In the genomic region with DNA sequence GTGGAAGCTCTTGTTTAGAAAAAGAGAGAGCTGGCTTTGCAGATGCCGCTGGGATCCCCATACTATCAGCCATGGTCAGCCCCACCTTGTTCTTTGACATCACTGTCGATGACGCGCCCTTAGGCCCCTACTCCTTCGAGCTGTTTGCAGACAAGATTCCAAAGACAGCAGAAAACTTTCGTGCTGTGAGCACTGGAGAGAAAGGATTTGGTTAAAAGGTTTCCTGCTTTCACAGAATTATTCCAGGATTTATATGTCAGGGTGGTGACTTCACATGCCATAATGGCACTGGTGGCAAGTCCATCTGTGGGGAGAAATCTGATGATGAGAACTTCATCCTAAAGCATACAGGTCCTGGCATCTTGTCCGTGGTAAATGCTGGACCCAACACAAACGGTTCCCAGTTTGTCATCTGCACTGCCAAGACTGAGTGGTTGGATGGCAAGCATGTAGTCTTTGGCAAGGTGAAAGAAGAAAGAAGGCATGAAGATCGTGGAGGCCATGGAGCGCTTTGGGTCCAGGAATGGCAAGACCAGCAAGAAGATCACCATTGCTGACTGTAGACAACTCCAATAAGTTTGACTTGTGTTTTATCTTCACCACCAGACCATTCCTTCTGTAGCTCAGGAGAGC, we compare ENCODE assay signal across 23 cellular contexts. TPM values are rescaled to one million over a fixed set of nuclear protein-coding genes. Genes with fewer than 3 reads are reported as not detected.
DNase-seq lines count a peak whose midpoint lies in the region; ATAC-seq and TF ChIP-seq lines count a peak whose summit lies in the region.
"Had no signal": no experiment of that assay in that cellular context is flagged by ENCODE, and none has a peak within 500 bp of the region (broad histone marks: within the 10 kb centered on the region; RNA-seq: fewer than 3 reads in every experiment).

No MANE protein-coding gene starts in this region.

- POLR2A ChIA-PET in CD4-positive, alpha-beta T cell (lab: Charles Lee), result interaction anchor here (0.6 kb wide), 1 partner anchor 1256 kb away, joined by 3 read pairs; no protein-coding TSS in a partner anchor

- intact Hi-C loops in CD4-positive, alpha-beta T cell (cut with DNase I, micrococcal nuclease), result loop anchor here (2.0 to 10.0 kb wide), 6 partner anchors 138 to 525 kb away; partner anchors contain the start of genes CTNNBL1 (in 1 of the 2), MANBAL (in 1 of the 2), MROH8 (in 1 of the 2) and RBL1 (in 1 of the 2)
- intact Hi-C loops in spleen (cut with DNase I; ENCODE audit: low total_unique reads), result loop anchor here (5.0 kb wide), 3 partner anchors 148 to 333 kb away; no protein-coding TSS in a partner anchor

- H3K4me3 Mint-ChIP-seq in CD4-positive, alpha-beta T cell, result peak overlapping the region; percentile 49
- H3K4me3 Mint-ChIP-seq in activated CD8-positive, alpha-beta memory T cell treated with anti-CD3 and anti-CD28 coated beads, Interleukin-2, amount 10 ng/mL, durations not matched to agents 7 days and 5 days, result no peak overlapping the region

- no peak overlapping the region for H3K27ac ChIP-seq in CD4-positive, alpha-beta T cell (ENCODE audit: low read depth, low read length)
- H3K27ac ChIP-seq in spleen (no peak overlapping the region), WERI-Rb-1 (no peak overlapping the region)
- H3K27ac ChIP-seq: BLaER1, HL-60 had no signal

- ATAC-seq in CD4-positive, alpha-beta T cell (ENCODE audit: poor library complexity), result no peak
- ATAC-seq in activated CD8-positive, alpha-beta memory T cell treated with anti-CD3 and anti-CD28 coated beads, Interleukin-2, amount 10 ng/mL, durations not matched to agents 7 days and 5 days, result no peak

- TF ChIP-seq CTCF in CD4-positive, alpha-beta T cell (IDR thresholded peaks at IDR 0.05), result no peak
- TF ChIP-seq CTCF in spleen (IDR thresholded peaks at IDR 0.05 in 8 of 11, conservative IDR thresholded peaks at IDR 0.05 in 3 of 11) (no peak), WERI-Rb-1 (IDR thresholded peaks at IDR 0.05; ENCODE audit: low read depth, low read length) (no peak)

- H3K4me1 Mint-ChIP-seq in CD4-positive, alpha-beta T cell (ENCODE audit: low read depth), result peaks cover 32% of the 10 kb centered on the region
- H3K4me1 Mint-ChIP-seq in activated CD8-positive, alpha-beta memory T cell treated with anti-CD3 and anti-CD28 coated beads, Interleukin-2, amount 10 ng/mL, durations not matched to agents 7 days and 5 days, result peaks cover 36% of the 10 kb centered on the region

- CTCF ChIA-PET in CD4-positive, alpha-beta T cell (lab: Charles Lee), result interaction anchor here (0.6 to 1.2 kb wide), 3 partner anchors 19 to 241 kb away, joined by 3 to 4 read pairs (median 3); no protein-coding TSS in a partner anchor
- CTCF ChIA-PET in activated CD8-positive, alpha-beta memory T cell treated with anti-CD3 and anti-CD28 coated beads, Interleukin-2, amount 10 ng/mL, durations not matched to agents 7 days and 5 days (lab: Charles Lee), result interaction anchor here (0.9 to 1.6 kb wide), 3 partner anchors 138 to 334 kb away, joined by 3 to 5 read pairs (median 4); no protein-coding TSS in a partner anchor

- no peak for TF ChIP-seq POLR2A in spleen (IDR thresholded peaks at IDR 0.05)

- H3K9me3 Mint-ChIP-seq in CD4-positive, alpha-beta T cell, result no peaks in the 10 kb centered on the region
- no peaks in the 10 kb centered on the region for H3K9me3 Mint-ChIP-seq in activated CD8-positive, alpha-beta memory T cell treated with anti-CD3 and anti-CD28 coated beads, Interleukin-2, amount 10 ng/mL, durations not matched to agents 7 days and 5 days (ENCODE audit: low read depth)

- DNase-seq in CD4-positive, alpha-beta T cell, result no peak
- DNase-seq in activated CD8-positive, alpha-beta memory T cell treated with anti-CD3 and anti-CD28 coated beads, Interleukin-2, amount 10 ng/mL, durations not matched to agents 7 days and 5 days, result peak; percentile 27
- DNase-seq in islet precursor cell (peak; percentile 34), spleen (peak; percentile 44), NCI-H2107 (lab: John Stamatoyannopoulos, UW) (no peak), WERI-Rb-1 (no peak), NCI-H1105 treated with DMSO at 0.1 percent for 48 hours (lab: John Stamatoyannopoulos, UW) (no peak)
- DNase-seq: CD4-positive, CD25-positive, alpha-beta regulatory T cell; COR-L47; DMS53; GOT3; HCEC 1CT; NCI-H1092; NCI-H1436 treated with DMSO at 0.1 percent for 48 hours; NCI-H187 treated with DMSO at 0.1 percent for 48 hours; NCI-H446; NCI-H524 treated with DMSO at 0.1 percent for 48 hours; NCI-H774; SK-N-SH had no signal

- H3K27me3 ChIP-seq in CD4-positive, alpha-beta T cell (ENCODE audit: control insufficient read depth, insufficient read depth, low read length), result no peaks in the 10 kb centered on the region
- H3K27me3 ChIP-seq in spleen (replicated peaks in 1 of 7) (no peaks in the 10 kb centered on the region), WERI-Rb-1 (ENCODE audit: insufficient read depth, low read depth, severe bottlenecking) (no peaks in the 10 kb centered on the region)

- no peaks in the 10 kb centered on the region for H3K36me3 ChIP-seq in spleen
- peaks cover 9% of the 10 kb centered on the region for H3K36me3 ChIP-seq in WERI-Rb-1
- H3K36me3 ChIP-seq: BLaER1 had no signal

- no peaks in the 10 kb centered on the region for H3K27me3 Mint-ChIP-seq in CD4-positive, alpha-beta T cell
- H3K27me3 Mint-ChIP-seq in activated CD8-positive, alpha-beta memory T cell treated with anti-CD3 and anti-CD28 coated beads, Interleukin-2, amount 10 ng/mL, durations not matched to agents 7 days and 5 days, result no peaks in the 10 kb centered on the region

- WGBS in spleen, 5 donors, result 87 to 94% (median 90%) methylated on average over 10 of the region's 10 CpGs

- no peaks in the 10 kb centered on the region for H3K9me3 ChIP-seq in CD4-positive, alpha-beta T cell (ENCODE audit: control insufficient read depth, low read length)
- no peaks in the 10 kb centered on the region for H3K9me3 ChIP-seq in spleen
- H3K9me3 ChIP-seq in WERI-Rb-1 (ENCODE audit: severe bottlenecking), result no peaks in the 10 kb centered on the region
- H3K9me3 ChIP-seq: BLaER1, SK-N-SH had no signal

- no peak overlapping the region for H3K4me3 ChIP-seq in spleen
- H3K4me3 ChIP-seq in WERI-Rb-1 (ENCODE audit: low read depth, low read length), result no peak overlapping the region
- H3K4me3 ChIP-seq: BLaER1 had no signal

- no peak overlapping the region for H3K27ac Mint-ChIP-seq in CD4-positive, alpha-beta T cell
- no peak overlapping the region for H3K27ac Mint-ChIP-seq in activated CD8-positive, alpha-beta memory T cell treated with anti-CD3 and anti-CD28 coated beads, Interleukin-2, amount 10 ng/mL, durations not matched to agents 7 days and 5 days

- H3K4me1 ChIP-seq in spleen, result peaks cover 12 to 48% (median 34%) of the 10 kb centered on the region in 6 donors

- peaks cover 8% of the 10 kb centered on the region for H3K36me3 Mint-ChIP-seq in CD4-positive, alpha-beta T cell (ENCODE audit: low read depth)
- H3K36me3 Mint-ChIP-seq in activated CD8-positive, alpha-beta memory T cell treated with anti-CD3 and anti-CD28 coated beads, Interleukin-2, amount 10 ng/mL, durations not matched to agents 7 days and 5 days, result no peaks in the 10 kb centered on the region
- H3K36me3 Mint-ChIP-seq: CD4-positive, CD25-positive, alpha-beta regulatory T cell had no signal

RNA-seq across cellular contexts. Expression of gene BLCAP, which starts 2.4 kb away (rescaled TPM):
- total RNA-seq in CD4-positive, alpha-beta T cell, result 10 to 100 TPM; 59.4 to 60.1 TPM
- 10 to 100 TPM; 32.0 to 36.3 TPM for total RNA-seq in activated CD8-positive, alpha-beta memory T cell treated with anti-CD3 and anti-CD28 coated beads, Interleukin-2, amount 10 ng/mL, durations not matched to agents 7 days and 5 days
- 10 to 100 TPM; 62.5 to 94.7 (median 69.5) TPM for total RNA-seq in spleen
- polyA plus RNA-seq in spleen, result 10 to 100 TPM; 56.8 to 70.9 (median 59.0) TPM

RNA-seq across cellular contexts. Expression of gene NNAT, which starts 9.0 kb away (rescaled TPM):
- not detected for total RNA-seq in CD4-positive, alpha-beta T cell
- not detected for total RNA-seq in activated CD8-positive, alpha-beta memory T cell treated with anti-CD3 and anti-CD28 coated beads, Interleukin-2, amount 10 ng/mL, durations not matched to agents 7 days and 5 days
- total RNA-seq in spleen, result under 1 TPM in 2 of 7 donors, not detected in 5; 0.20 to 0.29 TPM
- under 1 TPM; 0.24 to 0.35 (median 0.29) TPM for polyA plus RNA-seq in spleen
- total RNA-seq: CD4-positive, CD25-positive, alpha-beta regulatory T cell; Daoy; G401 had no signal
- polyA plus RNA-seq: CD4-positive, CD25-positive, alpha-beta regulatory T cell had no signal

Comparison
In these comparisons a context has a peak if more than half of its experiments do, and no peak if none do; other contexts are left out.
1. DNase-seq: peak in activated CD8-positive, alpha-beta memory T cell treated with anti-CD3 and anti-CD28 coated beads, Interleukin-2, amount 10 ng/mL, durations not matched to agents 7 days and 5 days (single experiment), islet precursor cell (single experiment) and spleen (single experiment); none in CD4-positive, alpha-beta T cell (0 of 10), NCI-H2107 (single experiment), WERI-Rb-1 (single experiment) and NCI-H1105 treated with DMSO at 0.1 percent for 48 hours (single experiment).